In the genomic region with DNA sequence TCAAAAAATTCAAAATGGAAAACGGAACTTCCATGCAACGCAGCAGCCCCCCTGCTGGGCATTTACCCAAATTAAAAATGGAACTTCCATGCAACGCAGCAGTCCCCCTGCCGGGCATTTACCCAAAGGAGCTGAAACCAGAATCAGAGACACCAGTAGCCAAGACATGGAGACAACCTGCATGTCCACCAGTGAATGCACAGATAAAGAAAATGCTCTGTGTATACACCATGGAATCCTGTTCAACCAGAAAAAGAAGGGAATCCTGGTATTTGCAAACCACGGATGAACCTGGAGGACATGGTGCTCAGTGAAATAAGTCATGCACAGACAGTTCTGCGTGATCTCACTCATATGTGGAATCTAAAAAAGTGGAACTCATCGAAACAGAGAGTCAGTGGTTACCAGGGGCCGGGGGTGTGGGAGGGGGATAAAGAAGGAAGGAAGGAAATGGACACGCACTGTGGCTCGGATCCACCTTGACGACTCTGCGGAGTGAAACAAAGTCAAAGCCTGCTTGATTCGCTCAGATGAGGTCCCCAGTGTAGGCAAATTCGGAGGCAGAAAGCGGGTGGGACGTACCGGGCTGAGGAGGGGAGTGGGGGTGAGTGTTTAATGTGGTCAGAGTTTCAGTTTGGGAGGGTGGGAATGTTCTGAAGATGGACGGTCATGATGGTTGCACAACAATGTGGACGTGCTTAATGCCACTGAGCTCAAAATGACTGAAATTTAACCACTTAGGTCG, we compare ENCODE assay signal across 1 cellular context.
TF ChIP-seq lines count a peak whose summit lies in the region.

No MANE protein-coding gene starts in this region.

TF ChIP-seq in GM23338, 12 proteins besides CTCF, POLR2A, EP300 and RAD21 (continued from another document):
- no peak for TF ChIP-seq CREB1 (CRISPR knock-in tag; IDR thresholded peaks at IDR 0.05; ENCODE audit: low read depth)
- no peak for TF ChIP-seq ZNF462 (CRISPR knock-in tag; IDR thresholded peaks at IDR 0.05)
